In genomic region chr2:218261424-218262273, GRCh38 we compare ENCODE assay signal across 9 cellular contexts. TPM values are rescaled to one million over a fixed set of nuclear protein-coding genes. Genes with fewer than 3 reads are reported as not detected.
A peak's percentile ranks its signal among the peaks of the same experiment; 100 is the strongest.
DNase-seq lines count a peak whose midpoint lies in the region; ATAC-seq and TF ChIP-seq lines count a peak whose summit lies in the region.
"Had no signal": no experiment of that assay in that cellular context is flagged by ENCODE, and none has a peak within 500 bp of the region (broad histone marks: within the 10 kb centered on the region; RNA-seq: fewer than 3 reads in every experiment).

No MANE protein-coding gene starts in this region.

- no peaks in the 10 kb centered on the region for H3K9me3 ChIP-seq in transverse colon

- no peak for TF ChIP-seq EP300 in transverse colon (IDR thresholded peaks at IDR 0.05; ENCODE audit: low read depth)

- no peaks in the 10 kb centered on the region for H3K27me3 ChIP-seq in transverse colon

- intact Hi-C loops in transverse colon (cut with DNase I; ENCODE audit: low total_unique reads), result no loop called here

- POLR2A ChIA-PET in WTC11 (lab: Charles Lee), result no interaction called here

- TF ChIP-seq CTCF in WTC11 (IDR thresholded peaks at IDR 0.05) (no peak), mesothelial cell of epicardium (IDR thresholded peaks at IDR 0.05; ENCODE audit: unreplicated experiment) (no peak), transverse colon (IDR thresholded peaks at IDR 0.05) (no peak)

- H3K27ac ChIP-seq in transverse colon, result peak overlapping the region; percentile 83 to 90 (median 86)

- in situ Hi-C loops in transverse colon (cut with MboI; ENCODE audit: low pct_ligation_motif_present in 1 of 4, low pct_unique_long_range_greater_than_20kb in 1 of 4, low sequenced_read_pairs in 3 of 4), result no loop called here
- in situ Hi-C loops in G401 (cut with HindIII; ENCODE audit: low sequenced_read_pairs), result no loop called here

- H3K4me3 Mint-ChIP-seq in activated naive CD8-positive, alpha-beta T cell treated with anti-CD3 and anti-CD28 coated beads for 36 hours, result no peak overlapping the region
- H3K4me3 Mint-ChIP-seq in activated naive CD8-positive, alpha-beta T cell treated with anti-CD3 and anti-CD28 coated beads, Interleukin-2, amount 50 U/mL, for 24 hours, result no peak overlapping the region
- no peak overlapping the region for H3K4me3 Mint-ChIP-seq in WTC11
- H3K4me3 Mint-ChIP-seq in mesothelial cell of epicardium, result no peak overlapping the region

- H3K4me3 ChIP-seq in transverse colon, result no peak overlapping the region

- CTCF ChIA-PET in WTC11 (lab: Charles Lee), result interaction anchor here (1.0 to 5.8 kb wide), 4 partner anchors 9 to 168 kb away, joined by 3 to 43 read pairs (median 4); partner anchors contain the start of genes AAMP and PNKD

- peaks cover 27% of the 10 kb centered on the region for H3K4me1 Mint-ChIP-seq in activated naive CD8-positive, alpha-beta T cell treated with anti-CD3 and anti-CD28 coated beads for 36 hours
- peaks cover 44% of the 10 kb centered on the region for H3K4me1 Mint-ChIP-seq in activated naive CD8-positive, alpha-beta T cell treated with anti-CD3 and anti-CD28 coated beads, Interleukin-2, amount 50 U/mL, for 24 hours
- H3K4me1 Mint-ChIP-seq in WTC11 (peaks cover 28% of the 10 kb centered on the region), mesothelial cell of epicardium (peaks cover 31% of the 10 kb centered on the region)

- peak overlapping the region; percentile 13 for H3K27ac Mint-ChIP-seq in activated naive CD8-positive, alpha-beta T cell treated with anti-CD3 and anti-CD28 coated beads for 36 hours
- no peak overlapping the region for H3K27ac Mint-ChIP-seq in activated naive CD8-positive, alpha-beta T cell treated with anti-CD3 and anti-CD28 coated beads, Interleukin-2, amount 50 U/mL, for 24 hours
- H3K27ac Mint-ChIP-seq in WTC11, result peak overlapping the region; percentile 45; the same call in 1 of the 2 replicates
- peak overlapping the region; percentile 30 for H3K27ac Mint-ChIP-seq in mesothelial cell of epicardium

- H3K36me3 Mint-ChIP-seq in activated naive CD8-positive, alpha-beta T cell treated with anti-CD3 and anti-CD28 coated beads for 36 hours, result peaks cover 4% of the 10 kb centered on the region
- H3K36me3 Mint-ChIP-seq in activated naive CD8-positive, alpha-beta T cell treated with anti-CD3 and anti-CD28 coated beads, Interleukin-2, amount 50 U/mL, for 24 hours (ENCODE audit: low read depth), result peaks cover 10% of the 10 kb centered on the region
- peaks cover 8% of the 10 kb centered on the region for H3K36me3 Mint-ChIP-seq in WTC11
- peaks cover 7% of the 10 kb centered on the region for H3K36me3 Mint-ChIP-seq in mesothelial cell of epicardium

- peaks cover 0 to 14% (median 5%) of the 10 kb centered on the region in 4 donors for H3K36me3 ChIP-seq in transverse colon

- ATAC-seq in activated naive CD8-positive, alpha-beta T cell treated with anti-CD3 and anti-CD28 coated beads, Interleukin-2, amount 50 U/mL, for 24 hours, result no peak
- ATAC-seq in WTC11, result no peak
- ATAC-seq in GM18505 (IDR thresholded peaks at IDR 0.05; ENCODE audit: unreplicated experiment), result no peak

- TF ChIP-seq POLR2A in transverse colon (IDR thresholded peaks at IDR 0.05) (no peak), GM18505 (IDR thresholded peaks at IDR 0.05; ENCODE audit: borderline replicate concordance, extremely low read depth, insufficient read depth, insufficient read length) (no peak)

- H3K27me3 Mint-ChIP-seq in activated naive CD8-positive, alpha-beta T cell treated with anti-CD3 and anti-CD28 coated beads for 36 hours, result no peaks in the 10 kb centered on the region
- no peaks in the 10 kb centered on the region for H3K27me3 Mint-ChIP-seq in activated naive CD8-positive, alpha-beta T cell treated with anti-CD3 and anti-CD28 coated beads, Interleukin-2, amount 50 U/mL, for 24 hours
- peaks cover 3% of the 10 kb centered on the region; the same call in 1 of the 2 replicates for H3K27me3 Mint-ChIP-seq in WTC11 (ENCODE audit: low read depth)
- no peaks in the 10 kb centered on the region for H3K27me3 Mint-ChIP-seq in mesothelial cell of epicardium (ENCODE audit: low read depth)

- no peaks in the 10 kb centered on the region for H3K9me3 Mint-ChIP-seq in activated naive CD8-positive, alpha-beta T cell treated with anti-CD3 and anti-CD28 coated beads for 36 hours
- no peaks in the 10 kb centered on the region for H3K9me3 Mint-ChIP-seq in activated naive CD8-positive, alpha-beta T cell treated with anti-CD3 and anti-CD28 coated beads, Interleukin-2, amount 50 U/mL, for 24 hours
- H3K9me3 Mint-ChIP-seq in WTC11 (no peaks in the 10 kb centered on the region), mesothelial cell of epicardium (no peaks in the 10 kb centered on the region)

- peaks cover 64 to 77% (median 74%) of the 10 kb centered on the region in 4 donors for H3K4me1 ChIP-seq in transverse colon

- WGBS in transverse colon (ENCODE audit: low coverage in 1 of 2), 2 donors, result 55% methylated on average over 8 of the region's 8 CpGs; no CpG with 5 or more reads in 1 of the 2 donors

- DNase-seq in activated naive CD8-positive, alpha-beta T cell treated with anti-CD3 and anti-CD28 coated beads for 36 hours, result no peak
- no peak for DNase-seq in activated naive CD8-positive, alpha-beta T cell treated with anti-CD3 and anti-CD28 coated beads, Interleukin-2, amount 50 U/mL, for 24 hours
- DNase-seq in WTC11 (ENCODE audit: low spot score) (no peak), mesothelial cell of epicardium (ENCODE audit: low spot score in 2 of 2, unreplicated experiment in 2 of 2) (no peak), transverse colon (no peak), NCI-H1694 (lab: John Stamatoyannopoulos, UW) (no peak), G401 (ENCODE audit: low spot score) (no peak)
- DNase-seq: stimulated activated CD4-positive, alpha-beta T cell treated with anti-CD3 and anti-CD28 coated beads, Interleukin-4, amount 100 ng/mL, for 1 hour had no signal

TF ChIP-seq in WTC11, 78 proteins besides CTCF, POLR2A, EP300 and RAD21 (continues in another document):
- TF ChIP-seq, protein P1, sequence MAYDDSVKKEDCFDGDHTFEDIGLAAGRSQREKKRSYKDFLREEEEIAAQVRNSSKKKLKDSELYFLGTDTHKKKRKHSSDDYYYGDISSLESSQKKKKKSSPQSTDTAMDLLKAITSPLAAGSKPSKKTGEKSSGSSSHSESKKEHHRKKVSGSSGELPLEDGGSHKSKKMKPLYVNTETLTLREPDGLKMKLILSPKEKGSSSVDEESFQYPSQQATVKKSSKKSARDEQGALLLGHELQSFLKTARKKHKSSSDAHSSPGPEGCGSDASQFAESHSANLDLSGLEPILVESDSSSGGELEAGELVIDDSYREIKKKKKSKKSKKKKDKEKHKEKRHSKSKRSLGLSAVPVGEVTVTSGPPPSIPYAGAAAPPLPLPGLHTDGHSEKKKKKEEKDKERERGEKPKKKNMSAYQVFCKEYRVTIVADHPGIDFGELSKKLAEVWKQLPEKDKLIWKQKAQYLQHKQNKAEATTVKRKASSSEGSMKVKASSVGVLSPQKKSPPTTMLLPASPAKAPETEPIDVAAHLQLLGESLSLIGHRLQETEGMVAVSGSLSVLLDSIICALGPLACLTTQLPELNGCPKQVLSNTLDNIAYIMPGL (CRISPR knock-in tag; IDR thresholded peaks at IDR 0.05), result no peak
- no peak for TF ChIP-seq ZSCAN18 (CRISPR knock-in tag; IDR thresholded peaks at IDR 0.05)

RNA-seq across cellular contexts. Expression of gene GPBAR1, which starts 0.8 kb away (rescaled TPM):
- total RNA-seq in activated naive CD8-positive, alpha-beta T cell treated with anti-CD3 and anti-CD28 coated beads for 36 hours, result under 1 TPM; 0.24 to 0.58 TPM
- 0.20 to 0.39 TPM (median 0.25 TPM) in 3 replicates for total RNA-seq in WTC11 (2021)
- 0.55 to 0.93 TPM (median 0.78 TPM) in 3 replicates for total RNA-seq in mesothelial cell of epicardium
- total RNA-seq in transverse colon, result 1 to 10 TPM in 2 of 4 donors, not detected in 2; 2.5 to 3.0 TPM
- not detected in 2 replicates for total RNA-seq in G401 (2014; rRNA removed; shearing (Covaris generic))

RNA-seq across cellular contexts. Expression of gene AAMP, which starts 8.3 kb away (rescaled TPM):
- 10 to 100 TPM; 94.6 to 97.7 TPM for total RNA-seq in activated naive CD8-positive, alpha-beta T cell treated with anti-CD3 and anti-CD28 coated beads for 36 hours
- total RNA-seq in WTC11 (2021) (113 to 125 TPM (median 115 TPM) in 3 replicates), mesothelial cell of epicardium (66.6 to 67.2 TPM (median 67.1 TPM) in 3 replicates), transverse colon (100 to 1,000 TPM in 3 of 4 donors, 10 to 100 TPM in 1; 96.9 to 466 (median 174) TPM)
- 128 and 217 TPM in 2 replicates for total RNA-seq in G401 (2014; rRNA removed; shearing (Covaris generic))

RNA-seq across cellular contexts. Expression of gene PNKD, which starts 8.7 kb away (rescaled TPM):
- 10 to 100 TPM; 23.6 to 25.1 TPM for total RNA-seq in activated naive CD8-positive, alpha-beta T cell treated with anti-CD3 and anti-CD28 coated beads for 36 hours
- total RNA-seq in WTC11 (2021), result 45.0 to 49.8 TPM (median 45.8 TPM) in 3 replicates
- 63.2 to 70.4 TPM (median 69.5 TPM) in 3 replicates for total RNA-seq in mesothelial cell of epicardium
- total RNA-seq in transverse colon, result 100 to 1,000 TPM in 2 of 4 donors, 10 to 100 TPM in 2; 14.3 to 111 (median 100) TPM
- 37.5 and 44.6 TPM in 2 replicates for total RNA-seq in G401 (2014; rRNA removed; shearing (Covaris generic))

RNA-seq across cellular contexts. Expression of gene TMBIM1, which starts 30.7 kb away (rescaled TPM):
- total RNA-seq in activated naive CD8-positive, alpha-beta T cell treated with anti-CD3 and anti-CD28 coated beads for 36 hours, result 10 to 100 TPM; 47.5 to 52.2 TPM
- total RNA-seq in WTC11 (2021) (23.5 to 30.1 TPM (median 26.5 TPM) in 3 replicates), mesothelial cell of epicardium (74.9 to 82.6 TPM (median 80.7 TPM) in 3 replicates), transverse colon (100 to 1,000 TPM in 3 of 4 donors, 10 to 100 TPM in 1; 80.0 to 356 (median 200) TPM)
- 83.7 and 100 TPM in 2 replicates for total RNA-seq in G401 (2014; rRNA removed; shearing (Covaris generic))

RNA-seq across cellular contexts. Expression of gene ARPC2, which starts 44.7 kb away (rescaled TPM):
- 100 to 1,000 TPM; 562 to 566 TPM for total RNA-seq in activated naive CD8-positive, alpha-beta T cell treated with anti-CD3 and anti-CD28 coated beads for 36 hours
- total RNA-seq in WTC11 (2021), result 169 to 184 TPM (median 173 TPM) in 3 replicates
- 274 to 279 TPM (median 276 TPM) in 3 replicates for total RNA-seq in mesothelial cell of epicardium
- 100 to 1,000 TPM in 3 of 4 donors, 10 to 100 TPM in 1; 65.5 to 343 (median 275) TPM for total RNA-seq in transverse colon
- total RNA-seq in G401 (2014; rRNA removed; shearing (Covaris generic)), result 263 and 286 TPM in 2 replicates
